ENCODE assay signal across 23 cellular contexts in the genomic region with DNA sequence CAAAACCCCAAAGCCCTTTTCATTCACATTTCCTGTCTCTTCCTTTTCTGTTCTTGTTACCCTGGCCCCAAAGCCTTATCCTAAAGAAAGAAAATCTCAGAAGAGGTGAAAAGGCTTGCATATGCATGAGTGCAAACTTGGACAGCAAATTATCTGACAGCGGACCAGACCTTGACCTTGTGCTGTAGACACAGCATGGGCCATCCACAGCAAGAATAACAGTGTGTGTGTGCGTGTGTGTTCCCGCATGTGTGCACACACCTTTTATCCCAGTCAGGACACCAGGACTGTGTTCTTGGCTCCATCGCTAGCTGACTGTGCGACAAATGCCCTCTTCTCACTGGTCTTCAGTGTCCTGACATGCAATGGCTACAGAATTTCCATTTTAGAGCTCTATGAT. TPM values are rescaled to one million over a fixed set of nuclear protein-coding genes. Genes with fewer than 3 reads are reported as not detected.
"Had no signal": no experiment of that assay in that cellular context is flagged by ENCODE, and none has a peak within 500 bp of the region (broad histone marks: within the 10 kb centered on the region; RNA-seq: fewer than 3 reads in every experiment).

No MANE protein-coding gene starts in this region.

- H3K27ac ChIP-seq: ascending aorta, body of pancreas, SK-N-MC had no signal

- ATAC-seq: activated T-cell treated with anti-CD3 and anti-CD28 coated beads, Interleukin-2, amount 50 U/mL, for 72 hours; body of pancreas; Right ventricle myocardium inferior; T-cell had no signal

- H3K27me3 ChIP-seq: ascending aorta, body of pancreas had no signal

- H3K4me3 ChIP-seq: ascending aorta, body of pancreas, SK-N-MC had no signal

- H3K4me1 ChIP-seq: ascending aorta, body of pancreas had no signal

- DNase-seq: activated B cell treated with CpG ODN at 0.5 μM for 24 hours; activated CD4-positive, alpha-beta memory T cell treated with anti-CD3 and anti-CD28 coated beads for 36 hours; activated CD4-positive, alpha-beta T cell treated with anti-CD3 and anti-CD28 coated beads, Interleukin-2, amount 10 ng/mL, durations not matched to agents 7 days and 5 days; activated CD8-positive, alpha-beta memory T cell treated with anti-CD3 and anti-CD28 coated beads for 24 hours; activated naive CD4-positive, alpha-beta T cell; activated T-cell treated with anti-CD3 and anti-CD28 coated beads, Interleukin-2, amount 50 U/mL, for 72 hours; body of pancreas; Karpas-422; MM.1S; NCI-H1105; NCI-H1436; NCI-H1694 treated with DMSO at 0.1 percent for 48 hours; NCI-H2029 treated with DMSO at 0.1 percent for 48 hours; NCI-H345; NCI-H510A; NCI-H526 treated with DMSO at 0.1 percent for 48 hours; NCI-H82; T-cell; T-helper 2 cell; T1000 had no signal

- H3K9me3 ChIP-seq: ascending aorta, body of pancreas had no signal

RNA-seq across cellular contexts. Expression of a gene that starts 35.3 kb away (rescaled TPM):
- total RNA-seq: ascending aorta had no signal
